In genomic region chr1:174451408-174451807, GRCh38 we compare ENCODE assay signal across 1 cellular context.
TF ChIP-seq lines count a peak whose summit lies in the region.

No MANE protein-coding gene starts in this region.

TF ChIP-seq in GM23338, 12 proteins besides CTCF, POLR2A, EP300 and RAD21 (continued from another document):
- no peak for TF ChIP-seq REST (IDR thresholded peaks at IDR 0.05; ENCODE audit: unreplicated experiment)
- TF ChIP-seq POLR2AphosphoS5 (IDR thresholded peaks at IDR 0.05; ENCODE audit: low read depth), result no peak
- TF ChIP-seq ZNF331 (CRISPR knock-in tag; IDR thresholded peaks at IDR 0.05; ENCODE audit: low read depth), result no peak
- TF ChIP-seq NANOG (IDR thresholded peaks at IDR 0.05; ENCODE audit: borderline replicate concordance), result no peak
- TF ChIP-seq JUNB (IDR thresholded peaks at IDR 0.05; ENCODE audit: unreplicated experiment), result no peak
